Comparison of ENCODE assay signal across 23 cellular contexts in the genomic region with DNA sequence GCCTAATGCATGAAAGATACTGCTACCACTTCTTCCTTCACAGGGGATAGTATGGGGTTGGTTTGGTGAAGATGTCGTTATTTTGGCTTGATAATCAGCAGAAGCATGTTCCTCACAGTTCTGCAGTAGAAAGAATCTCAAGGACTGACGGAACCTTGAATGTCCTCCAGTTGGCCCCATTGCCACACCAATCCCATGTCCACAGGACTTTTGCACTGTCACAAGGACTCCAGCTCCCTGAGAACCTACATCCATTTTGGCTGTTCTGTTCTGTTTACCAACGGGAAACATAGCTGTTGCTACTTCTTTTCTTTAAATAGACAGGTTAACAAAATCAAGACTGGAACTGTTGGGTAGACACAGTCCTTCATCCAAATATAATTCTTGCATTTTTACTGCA.
A peak's percentile ranks its signal among the peaks of the same experiment; 100 is the strongest.
DNase-seq lines count a peak whose midpoint lies in the region; ATAC-seq, FAIRE-seq and TF ChIP-seq lines count a peak whose summit lies in the region.
"Had no signal": no experiment of that assay in that cellular context is flagged by ENCODE, and none has a peak within 500 bp of the region (broad histone marks: within the 10 kb centered on the region; RNA-seq: fewer than 3 reads in every experiment).

No MANE protein-coding gene starts in this region.

- intact Hi-C loops in Right ventricle myocardium superior (cut with DNase I) (no loop called here), left cardiac atrium (cut with DNase I) (no loop called here), heart left ventricle (cut with DNase I) (no loop called here), left ventricle myocardium superior (cut with micrococcal nuclease) (no loop called here)

- peak; percentile 15 for FAIRE-seq in H54 (lab: Jason Lieb, UNC)
- FAIRE-seq: A549, GM12891, GM18507 had no signal

- no peaks in the 10 kb centered on the region for H3K9me3 ChIP-seq in heart left ventricle
- H3K9me3 ChIP-seq: A549, BE2C had no signal

- no peak for TF ChIP-seq CTCF in heart left ventricle (IDR thresholded peaks at IDR 0.05)

- peaks cover 0 to 31% (median 5%) of the 10 kb centered on the region in 12 donors for H3K4me1 ChIP-seq in heart left ventricle
- H3K4me1 ChIP-seq: A549, BE2C had no signal

- ATAC-seq in Right ventricle myocardium superior (ENCODE audit: poor library complexity) = peak; percentile 59
- ATAC-seq in left cardiac atrium = no peak
- ATAC-seq in heart left ventricle = peak; percentile 44 to 72 (median 59)
- ATAC-seq in left ventricle myocardium superior = peak; percentile 71
- ATAC-seq in GM21423 (IDR thresholded peaks at IDR 0.05; ENCODE audit: unreplicated experiment) = no peak
- ATAC-seq: A549 had no signal

- H3K36me3 ChIP-seq in heart left ventricle = peaks cover 0 to 13% (median 0%) of the 10 kb centered on the region in 9 donors
- H3K36me3 ChIP-seq: BE2C had no signal

- DNase-seq in Right ventricle myocardium superior (no peak), left cardiac atrium (no peak), H54 (ENCODE audit: insufficient read length, low spot score) (no peak), heart left ventricle (peak in 2 of 5 donors; percentile 26 to 35), left ventricle myocardium superior (no peak), NCI-H774 (lab: John Stamatoyannopoulos, UW) (no peak)
- DNase-seq: 8988T; ACHN; AML-193; BE2C; CD4-positive, alpha-beta T cell; CD8-positive, alpha-beta memory T cell; DMS53; DMS79 treated with DMSO at 0.1 percent for 48 hours; GF-D8; GOT3; H7; HCEC 1CT had no signal

- no peaks in the 10 kb centered on the region for H3K27me3 ChIP-seq in heart left ventricle
- H3K27me3 ChIP-seq: BE2C; BLaER1 treated with 17β-estradiol and CSF1 and Interleukin-3, amounts not matched to agents 10 nM and 100 nM had no signal

- no peak for TF ChIP-seq POLR2A in H54 (IDR thresholded peaks at IDR 0.05; ENCODE audit: low read depth, low read length)
- no peak for TF ChIP-seq POLR2A in heart left ventricle (IDR thresholded peaks at IDR 0.05)

- H3K27ac ChIP-seq in heart left ventricle = peak overlapping the region in 6 of 12 donors; percentile 0 to 41 (median 22)
- H3K27ac ChIP-seq: A549; BLaER1 treated with 17β-estradiol and CSF1 and Interleukin-3, amounts not matched to agents 10 nM and 100 nM had no signal

- 52 to 68% (median 61%) methylated on average over 3 of the region's 3 CpGs for WGBS in heart left ventricle, 4 donors

- no peak overlapping the region for H3K4me3 ChIP-seq in heart left ventricle
- H3K4me3 ChIP-seq: A549; BLaER1 treated with 17β-estradiol and CSF1 and Interleukin-3, amounts not matched to agents 10 nM and 100 nM had no signal

Comparison
In these comparisons a context has a peak if more than half of its experiments do, and no peak if none do; other contexts are left out.
1. ATAC-seq: peak in Right ventricle myocardium superior (single experiment), heart left ventricle (4 of 4) and left ventricle myocardium superior (single experiment); none in left cardiac atrium (0 of 2) and GM21423 (single experiment).